In the genomic region with DNA sequence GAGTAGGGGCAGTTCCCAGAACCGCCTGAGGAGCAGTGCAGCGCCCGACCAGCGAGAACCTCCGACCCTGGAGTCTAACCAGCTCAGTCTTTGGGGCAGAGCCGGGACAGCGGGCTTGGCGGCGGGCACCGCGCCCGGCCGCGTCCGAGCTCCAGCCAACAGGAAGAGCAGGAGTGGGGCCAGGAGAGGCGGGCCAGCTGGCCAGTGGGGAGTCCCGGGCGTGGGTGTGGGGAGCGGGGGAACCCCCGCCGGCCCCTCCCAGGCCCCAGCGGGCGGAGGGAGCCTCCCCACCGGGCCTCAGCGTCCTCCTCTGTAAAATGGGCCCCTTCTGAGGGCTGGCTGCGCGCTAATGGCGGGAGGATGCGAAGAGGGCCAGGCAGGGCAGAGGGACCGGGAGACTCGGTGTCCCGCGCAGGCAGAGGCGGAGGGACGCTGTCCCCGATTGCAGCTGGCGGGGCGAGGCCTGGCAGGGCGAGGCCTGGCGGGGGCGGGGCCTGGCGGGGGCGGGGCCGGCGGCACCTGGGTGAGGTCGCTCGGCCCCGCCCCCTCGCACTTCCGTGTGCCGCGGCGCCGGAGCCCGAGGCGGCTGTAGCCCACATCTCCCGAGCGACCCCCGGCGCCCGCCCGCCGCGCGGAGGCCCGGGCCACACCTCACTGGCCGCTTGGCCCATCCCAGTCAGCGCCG, we compare ENCODE assay signal across 1 cellular context.
A peak's percentile ranks its signal among the peaks of the same experiment; 100 is the strongest.
TF ChIP-seq lines count a peak whose summit lies in the region.

Gene PRKCD (plus strand): TSS at position 550 of the 685 bp plus-strand sequence. CDS start 17,214 bp downstream, outside the sequence.

TF ChIP-seq in K562, 482 proteins besides CTCF, POLR2A, EP300 and RAD21 (continued from another document):
- no peak for TF ChIP-seq ZFP91 (CRISPR knock-in tag; IDR thresholded peaks at IDR 0.05)
- TF ChIP-seq GABPB1 (CRISPR knock-in tag; IDR thresholded peaks at IDR 0.05), result 0 out of 2 replicates have a peak, but pooled peaks have one; percentile 39
- peak; percentile 36 for TF ChIP-seq KDM5B (IDR thresholded peaks at IDR 0.05; ENCODE audit: insufficient replicate concordance, low read depth, low read length)
- no peak for TF ChIP-seq ZNF3 (CRISPR knock-in tag; IDR thresholded peaks at IDR 0.05)
- TF ChIP-seq HNRNPK (IDR thresholded peaks at IDR 0.05; ENCODE audit: low read depth, low read length, poor library complexity, severe bottlenecking), result no peak
- TF ChIP-seq, protein P1, sequence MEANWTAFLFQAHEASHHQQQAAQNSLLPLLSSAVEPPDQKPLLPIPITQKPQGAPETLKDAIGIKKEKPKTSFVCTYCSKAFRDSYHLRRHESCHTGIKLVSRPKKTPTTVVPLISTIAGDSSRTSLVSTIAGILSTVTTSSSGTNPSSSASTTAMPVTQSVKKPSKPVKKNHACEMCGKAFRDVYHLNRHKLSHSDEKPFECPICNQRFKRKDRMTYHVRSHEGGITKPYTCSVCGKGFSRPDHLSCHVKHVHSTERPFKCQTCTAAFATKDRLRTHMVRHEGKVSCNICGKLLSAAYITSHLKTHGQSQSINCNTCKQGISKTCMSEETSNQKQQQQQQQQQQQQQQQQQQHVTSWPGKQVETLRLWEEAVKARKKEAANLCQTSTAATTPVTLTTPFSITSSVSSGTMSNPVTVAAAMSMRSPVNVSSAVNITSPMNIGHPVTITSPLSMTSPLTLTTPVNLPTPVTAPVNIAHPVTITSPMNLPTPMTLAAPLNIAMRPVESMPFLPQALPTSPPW (CRISPR knock-in tag; IDR thresholded peaks at IDR 0.05), result peak; percentile 60
- 0 out of 2 replicates have a peak, but pooled peaks have one; percentile 52 for TF ChIP-seq HIVEP1 (CRISPR knock-in tag; IDR thresholded peaks at IDR 0.05)
- no peak for TF ChIP-seq SIRT6 (IDR thresholded peaks at IDR 0.05; ENCODE audit: low read depth, low read length)
- TF ChIP-seq, protein P2, sequence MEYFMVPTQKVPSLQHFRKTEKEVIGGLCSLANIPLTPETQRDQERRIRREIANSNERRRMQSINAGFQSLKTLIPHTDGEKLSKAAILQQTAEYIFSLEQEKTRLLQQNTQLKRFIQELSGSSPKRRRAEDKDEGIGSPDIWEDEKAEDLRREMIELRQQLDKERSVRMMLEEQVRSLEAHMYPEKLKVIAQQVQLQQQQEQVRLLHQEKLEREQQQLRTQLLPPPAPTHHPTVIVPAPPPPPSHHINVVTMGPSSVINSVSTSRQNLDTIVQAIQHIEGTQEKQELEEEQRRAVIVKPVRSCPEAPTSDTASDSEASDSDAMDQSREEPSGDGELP (CRISPR knock-in tag; IDR thresholded peaks at IDR 0.05; ENCODE audit: borderline replicate concordance), result peak; percentile 74; the same call in 1 of the 2 replicates
- TF ChIP-seq, protein P3, sequence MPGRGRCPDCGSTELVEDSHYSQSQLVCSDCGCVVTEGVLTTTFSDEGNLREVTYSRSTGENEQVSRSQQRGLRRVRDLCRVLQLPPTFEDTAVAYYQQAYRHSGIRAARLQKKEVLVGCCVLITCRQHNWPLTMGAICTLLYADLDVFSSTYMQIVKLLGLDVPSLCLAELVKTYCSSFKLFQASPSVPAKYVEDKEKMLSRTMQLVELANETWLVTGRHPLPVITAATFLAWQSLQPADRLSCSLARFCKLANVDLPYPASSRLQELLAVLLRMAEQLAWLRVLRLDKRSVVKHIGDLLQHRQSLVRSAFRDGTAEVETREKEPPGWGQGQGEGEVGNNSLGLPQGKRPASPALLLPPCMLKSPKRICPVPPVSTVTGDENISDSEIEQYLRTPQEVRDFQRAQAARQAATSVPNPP (IDR thresholded peaks at IDR 0.05; ENCODE audit: borderline replicate concordance, insufficient read depth, insufficient read length), result no peak
- TF ChIP-seq EGR1 (conservative IDR thresholded peaks at IDR 0.05), result peak; percentile 65
- TF ChIP-seq RCOR1 (IDR thresholded peaks at IDR 0.05; ENCODE audit: borderline replicate concordance in 1 of 2, low read depth in 2 of 2, low read length in 2 of 2), result no peak; a peak in 1 of 4 replicates
- 0 out of 2 replicates have a peak, but pooled peaks have one; percentile 26 for TF ChIP-seq BCOR (IDR thresholded peaks at IDR 0.05)
- TF ChIP-seq MED1 (CRISPR knock-in tag; IDR thresholded peaks at IDR 0.05; ENCODE audit: borderline replicate concordance), result no peak
- TF ChIP-seq CC2D1A (IDR thresholded peaks at IDR 0.05), result no peak
- TF ChIP-seq, protein P4, sequence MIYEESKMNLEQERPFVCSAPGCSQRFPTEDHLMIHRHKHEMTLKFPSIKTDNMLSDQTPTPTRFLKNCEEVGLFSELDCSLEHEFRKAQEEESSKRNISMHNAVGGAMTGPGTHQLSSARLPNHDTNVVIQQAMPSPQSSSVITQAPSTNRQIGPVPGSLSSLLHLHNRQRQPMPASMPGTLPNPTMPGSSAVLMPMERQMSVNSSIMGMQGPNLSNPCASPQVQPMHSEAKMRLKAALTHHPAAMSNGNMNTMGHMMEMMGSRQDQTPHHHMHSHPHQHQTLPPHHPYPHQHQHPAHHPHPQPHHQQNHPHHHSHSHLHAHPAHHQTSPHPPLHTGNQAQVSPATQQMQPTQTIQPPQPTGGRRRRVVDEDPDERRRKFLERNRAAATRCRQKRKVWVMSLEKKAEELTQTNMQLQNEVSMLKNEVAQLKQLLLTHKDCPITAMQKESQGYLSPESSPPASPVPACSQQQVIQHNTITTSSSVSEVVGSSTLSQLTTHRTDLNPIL (CRISPR knock-in tag; IDR thresholded peaks at IDR 0.05), result no peak
- peak; percentile 61; the same call in 1 of the 2 replicates for TF ChIP-seq POLR2G (IDR thresholded peaks at IDR 0.05; ENCODE audit: low read depth, low read length)
